ENCODE assay signal across 9 cellular contexts in the genomic region with DNA sequence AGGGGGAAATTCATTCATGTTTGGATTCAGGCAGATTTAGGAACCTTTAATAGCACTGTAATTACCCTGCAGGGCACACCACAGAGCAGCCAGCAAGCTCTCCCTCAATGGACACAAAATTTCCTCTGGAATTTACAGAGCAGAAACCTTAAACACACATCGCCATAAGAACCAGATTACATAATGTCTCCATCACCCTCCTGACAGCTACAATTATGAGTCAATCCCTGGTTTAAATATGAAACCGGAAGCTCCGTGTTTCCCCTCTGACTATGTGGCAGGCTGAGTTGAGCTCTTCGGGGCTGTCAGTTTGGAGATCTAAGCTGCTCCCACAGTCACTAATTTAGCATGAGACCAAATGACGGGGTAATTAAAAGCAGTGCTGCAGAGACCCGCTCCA.
A peak's percentile ranks its signal among the peaks of the same experiment; 100 is the strongest.
DNase-seq lines count a peak whose midpoint lies in the region; ATAC-seq and TF ChIP-seq lines count a peak whose summit lies in the region.
"Had no signal": no experiment of that assay in that cellular context is flagged by ENCODE, and none has a peak within 500 bp of the region (broad histone marks: within the 10 kb centered on the region; RNA-seq: fewer than 3 reads in every experiment).

No MANE protein-coding gene starts in this region.

- no peak for TF ChIP-seq CTCF in OCI-LY1 (IDR thresholded peaks at IDR 0.05; ENCODE audit: low read length)
- no peak for TF ChIP-seq CTCF in transverse colon (IDR thresholded peaks at IDR 0.05)

- ATAC-seq in GM18873 (IDR thresholded peaks at IDR 0.05; ENCODE audit: low FRiP score, unreplicated experiment) = peak; percentile 82
- ATAC-seq in HG03064 (IDR thresholded peaks at IDR 0.05; ENCODE audit: low read depth, unreplicated experiment) = peak; percentile 79
- ATAC-seq: Panc1 had no signal

- no peak overlapping the region for H2AFZ ChIP-seq in OCI-LY1 (ENCODE audit: low read length)

- DNase-seq in caudate nucleus (lab: John Stamatoyannopoulos, UW) = peak in 30 of 61 donors; percentile 6 to 74 (median 28)
- peak; percentile 80 to 92 for DNase-seq in lung microvascular endothelial cell (ENCODE audit: low read depth in 2 of 2)
- peak; percentile 28 for DNase-seq in transverse colon
- DNase-seq in NCI-H2107 treated with DMSO at 0.1 percent for 48 hours (lab: John Stamatoyannopoulos, UW; ENCODE audit: unreplicated experiment) = no peak

- 7 to 39% methylated on average over 2 to 6 of the region's 6 CpGs for WGBS in transverse colon (ENCODE audit: low coverage in 1 of 2), 2 donors

- H3K27me3 ChIP-seq in BLaER1 (no peaks in the 10 kb centered on the region), OCI-LY1 (ENCODE audit: insufficient read depth, low read length) (no peaks in the 10 kb centered on the region), transverse colon (no peaks in the 10 kb centered on the region)

- TF ChIP-seq POLR2A in transverse colon (IDR thresholded peaks at IDR 0.05) = no peak

- H3F3A ChIP-seq in OCI-LY1 (ENCODE audit: insufficient read depth, low read length) = no peaks in the 10 kb centered on the region

- intact Hi-C loops in transverse colon (cut with DNase I; ENCODE audit: low total_unique reads) = loop anchor here (10.0 kb wide), 1 partner anchor 186 kb away; a partner anchor contains a TSS

- TF ChIP-seq EP300 in transverse colon (IDR thresholded peaks at IDR 0.05; ENCODE audit: low read depth) = no peak

- H3K9me2 ChIP-seq in OCI-LY1 (ENCODE audit: low read depth, low read length) = no peaks in the 10 kb centered on the region

- H3K4me2 ChIP-seq in BLaER1 = peak overlapping the region; percentile 83
- peak overlapping the region; percentile 54 for H3K4me2 ChIP-seq in OCI-LY1 (ENCODE audit: low read length)

- H4K20me1 ChIP-seq in BLaER1 (no peaks in the 10 kb centered on the region), OCI-LY1 (ENCODE audit: insufficient read depth, low read length) (no peaks in the 10 kb centered on the region)

- H3K4me3 ChIP-seq in BLaER1 (peak overlapping the region; percentile 32), OCI-LY1 (ENCODE audit: low read depth, low read length, poor library complexity, severe bottlenecking) (peak overlapping the region; percentile 26), transverse colon (peak overlapping the region in 3 of 4 donors; percentile 1 to 36 (median 9))

- peak overlapping the region; percentile 4; the same call in 1 of the 2 replicates for H3K9ac ChIP-seq in BLaER1
- peak overlapping the region; percentile 15; the same call in 1 of the 2 replicates for H3K9ac ChIP-seq in OCI-LY1 (ENCODE audit: low read length)

- in situ Hi-C loops in transverse colon (cut with MboI; ENCODE audit: low pct_ligation_motif_present in 1 of 4, low pct_unique_long_range_greater_than_20kb in 1 of 4, low sequenced_read_pairs in 3 of 4) = loop anchor here in 1 of 4 donors (25.0 kb wide), 1 partner anchor 168 kb away; no protein-coding TSS in a partner anchor

- H3K9me3 ChIP-seq in BLaER1 (no peaks in the 10 kb centered on the region), OCI-LY1 (ENCODE audit: low read length) (no peaks in the 10 kb centered on the region), transverse colon (no peaks in the 10 kb centered on the region)

- H3K27ac ChIP-seq in BLaER1 = peak overlapping the region; percentile 20; the same call in 1 of the 2 replicates
- H3K27ac ChIP-seq in OCI-LY1 (ENCODE audit: low read depth, low read length, poor library complexity, severe bottlenecking) = peak overlapping the region; percentile 14
- peak overlapping the region; percentile 86 for H3K27ac ChIP-seq in caudate nucleus (ENCODE audit: low read depth, low read length)
- H3K27ac ChIP-seq in transverse colon = peak overlapping the region; percentile 84 to 94 (median 87)

- H3K36me3 ChIP-seq in BLaER1 = no peaks in the 10 kb centered on the region
- no peaks in the 10 kb centered on the region for H3K36me3 ChIP-seq in OCI-LY1 (ENCODE audit: insufficient read depth, low read length)
- no peaks in the 10 kb centered on the region for H3K36me3 ChIP-seq in transverse colon

- no peaks in the 10 kb centered on the region for H3K79me2 ChIP-seq in OCI-LY1 (ENCODE audit: insufficient read depth, low read length)

- H3K4me1 ChIP-seq in BLaER1 (peaks cover 58% of the 10 kb centered on the region), OCI-LY1 (ENCODE audit: insufficient read depth, low read length, severe bottlenecking) (peaks cover 53% of the 10 kb centered on the region), transverse colon (peaks cover 3 to 54% (median 30%) of the 10 kb centered on the region in 4 donors)

Comparison
In these comparisons a context has a peak if more than half of its experiments do, and no peak if none do; other contexts are left out.
1. H3K27ac ChIP-seq: peak in every context shown above with its lines; median percentile 87 in transverse colon; 86 in caudate nucleus; 20 in BLaER1; 14 in OCI-LY1.